In genomic region chr2:238560234-238560633, GRCh38 we compare ENCODE assay signal across 1 cellular context.
TF ChIP-seq lines count a peak whose summit lies in the region.

No MANE protein-coding gene starts in this region.

TF ChIP-seq in HepG2, 621 proteins besides CTCF, POLR2A, EP300 and RAD21 (continued from another document and continues in another):
- peak; percentile 55; the same call in 1 of the 2 replicates for TF ChIP-seq ZNF563 (CRISPR knock-in tag; IDR thresholded peaks at IDR 0.05)
- TF ChIP-seq MXD3 (CRISPR knock-in tag; IDR thresholded peaks at IDR 0.05): no peak
- no peak for TF ChIP-seq ZNF747 (CRISPR knock-in tag; IDR thresholded peaks at IDR 0.05; ENCODE audit: borderline replicate concordance)
- 0 out of 2 replicates have a peak, but pooled peaks have one; percentile 55 for TF ChIP-seq IRF2 (CRISPR knock-in tag; IDR thresholded peaks at IDR 0.05)
- no peak for TF ChIP-seq KLF12 (CRISPR knock-in tag; IDR thresholded peaks at IDR 0.05; ENCODE audit: borderline replicate concordance)
- TF ChIP-seq HOMEZ (CRISPR knock-in tag; IDR thresholded peaks at IDR 0.05; ENCODE audit: low read depth): 0 out of 2 replicates have a peak, but pooled peaks have one; percentile 18
- TF ChIP-seq TEAD3 (CRISPR knock-in tag; optimal IDR thresholded peaks at IDR 0.05; ENCODE audit: borderline replicate concordance): no peak
- TF ChIP-seq HNF1B (CRISPR knock-in tag; IDR thresholded peaks at IDR 0.05): 0 out of 2 replicates have a peak, but pooled peaks have one; percentile 28
- TF ChIP-seq ZNF577 (CRISPR knock-in tag; IDR thresholded peaks at IDR 0.05; ENCODE audit: borderline replicate concordance, low read depth): no peak
- TF ChIP-seq RBFOX2 (IDR thresholded peaks at IDR 0.05; ENCODE audit: low read depth, low read length): no peak
- TF ChIP-seq ZNF580 (CRISPR knock-in tag; IDR thresholded peaks at IDR 0.05; ENCODE audit: borderline replicate concordance, low read depth): no peak
- peak; percentile 73; the same call in 1 of the 2 replicates for TF ChIP-seq ZNF263 (CRISPR knock-in tag; IDR thresholded peaks at IDR 0.05)
- peak; percentile 87 for TF ChIP-seq STAG1 (CRISPR knock-in tag; IDR thresholded peaks at IDR 0.05)
- peak; percentile 56; the same call in 1 of the 2 replicates for TF ChIP-seq ERF (CRISPR knock-in tag; IDR thresholded peaks at IDR 0.05)
- TF ChIP-seq ELF1 (CRISPR knock-in tag; IDR thresholded peaks at IDR 0.05): no peak
- no peak for TF ChIP-seq ZBTB43 (CRISPR knock-in tag; conservative IDR thresholded peaks at IDR 0.05)
- no peak for TF ChIP-seq GABPA (IDR thresholded peaks at IDR 0.05; ENCODE audit: low read depth, low read length)
- no peak for TF ChIP-seq GABPA (CRISPR knock-in tag; IDR thresholded peaks at IDR 0.05; ENCODE audit: low read depth)
- TF ChIP-seq THRA (CRISPR knock-in tag; IDR thresholded peaks at IDR 0.05; ENCODE audit: borderline replicate concordance): 0 out of 2 replicates have a peak, but pooled peaks have one; percentile 16
- TF ChIP-seq HMGXB4 (CRISPR knock-in tag; IDR thresholded peaks at IDR 0.05; ENCODE audit: borderline replicate concordance in 1 of 2, low read depth in 1 of 2): peak in 1 of 2 experiments; percentile 40; a peak in 1 of 4 replicates
- no peak for TF ChIP-seq NPAS2 (CRISPR knock-in tag; IDR thresholded peaks at IDR 0.05; ENCODE audit: borderline replicate concordance)
- no peak for TF ChIP-seq ZNF234 (CRISPR knock-in tag; conservative IDR thresholded peaks at IDR 0.05)
- no peak for TF ChIP-seq NFYB (CRISPR knock-in tag; IDR thresholded peaks at IDR 0.05)
- no peak for TF ChIP-seq ZNF446 (CRISPR knock-in tag; IDR thresholded peaks at IDR 0.05)
- TF ChIP-seq ZNF773 (CRISPR knock-in tag; IDR thresholded peaks at IDR 0.05; ENCODE audit: borderline replicate concordance): no peak
- no peak for TF ChIP-seq ZNF674 (CRISPR knock-in tag; IDR thresholded peaks at IDR 0.05; ENCODE audit: low read depth)
- no peak for TF ChIP-seq TCF12 (IDR thresholded peaks at IDR 0.05)
- no peak for TF ChIP-seq TCF12 (CRISPR knock-in tag; IDR thresholded peaks at IDR 0.05)
- peak; percentile 31; the same call in 1 of the 2 replicates for TF ChIP-seq PHF8 (CRISPR knock-in tag; IDR thresholded peaks at IDR 0.05)
- TF ChIP-seq MAZ (IDR thresholded peaks at IDR 0.05; ENCODE audit: borderline replicate concordance, low read depth, low read length): peak; percentile 34; the same call in 1 of the 2 replicates
- TF ChIP-seq MAZ (CRISPR knock-in tag; IDR thresholded peaks at IDR 0.05; ENCODE audit: low read depth): peak; percentile 57
- TF ChIP-seq ZBTB34 (CRISPR knock-in tag; IDR thresholded peaks at IDR 0.05): no peak
- 0 out of 2 replicates have a peak, but pooled peaks have one; percentile 29 for TF ChIP-seq ZNF326 (CRISPR knock-in tag; IDR thresholded peaks at IDR 0.05; ENCODE audit: borderline replicate concordance)
- peak; percentile 10; the same call in 1 of the 2 replicates for TF ChIP-seq FOSL2 (CRISPR knock-in tag; IDR thresholded peaks at IDR 0.05)
- TF ChIP-seq DRAP1 (CRISPR knock-in tag; IDR thresholded peaks at IDR 0.05): peak; percentile 30; the same call in 1 of the 2 replicates
- no peak for TF ChIP-seq POLR2G (IDR thresholded peaks at IDR 0.05; ENCODE audit: low read depth, low read length)
- no peak for TF ChIP-seq TIGD3 (CRISPR knock-in tag; IDR thresholded peaks at IDR 0.05; ENCODE audit: borderline replicate concordance)
- no peak for TF ChIP-seq BRF2 (CRISPR knock-in tag; IDR thresholded peaks at IDR 0.05)
- TF ChIP-seq SP1 (IDR thresholded peaks at IDR 0.05): no peak
- TF ChIP-seq SP1 (CRISPR knock-in tag; IDR thresholded peaks at IDR 0.05): peak; percentile 22; the same call in 1 of the 2 replicates
- no peak for TF ChIP-seq CENPT (CRISPR knock-in tag; IDR thresholded peaks at IDR 0.05; ENCODE audit: low read depth)
- peak; percentile 46; the same call in 1 of the 2 replicates for TF ChIP-seq HNRNPL (IDR thresholded peaks at IDR 0.05; ENCODE audit: low read depth, low read length)
- TF ChIP-seq FOXA1 (IDR thresholded peaks at IDR 0.05): no peak
- peak; percentile 50 for TF ChIP-seq FOXA1 (CRISPR knock-in tag; IDR thresholded peaks at IDR 0.05)
- no peak for TF ChIP-seq BCL3 (CRISPR knock-in tag; IDR thresholded peaks at IDR 0.05)
- TF ChIP-seq CBX1 (IDR thresholded peaks at IDR 0.05; ENCODE audit: low read depth): no peak
- TF ChIP-seq RBAK (CRISPR knock-in tag; IDR thresholded peaks at IDR 0.05): no peak
- TF ChIP-seq ZNF543 (CRISPR knock-in tag; IDR thresholded peaks at IDR 0.05): no peak
- no peak for TF ChIP-seq FUBP1 (CRISPR knock-in tag; IDR thresholded peaks at IDR 0.05; ENCODE audit: borderline replicate concordance)
- no peak for TF ChIP-seq ZNF775 (CRISPR knock-in tag; IDR thresholded peaks at IDR 0.05; ENCODE audit: borderline replicate concordance)
- peak; percentile 92 for TF ChIP-seq ZNF768 (CRISPR knock-in tag; IDR thresholded peaks at IDR 0.05)
